1 cellular context compared by ENCODE assay signal in the genomic region with DNA sequence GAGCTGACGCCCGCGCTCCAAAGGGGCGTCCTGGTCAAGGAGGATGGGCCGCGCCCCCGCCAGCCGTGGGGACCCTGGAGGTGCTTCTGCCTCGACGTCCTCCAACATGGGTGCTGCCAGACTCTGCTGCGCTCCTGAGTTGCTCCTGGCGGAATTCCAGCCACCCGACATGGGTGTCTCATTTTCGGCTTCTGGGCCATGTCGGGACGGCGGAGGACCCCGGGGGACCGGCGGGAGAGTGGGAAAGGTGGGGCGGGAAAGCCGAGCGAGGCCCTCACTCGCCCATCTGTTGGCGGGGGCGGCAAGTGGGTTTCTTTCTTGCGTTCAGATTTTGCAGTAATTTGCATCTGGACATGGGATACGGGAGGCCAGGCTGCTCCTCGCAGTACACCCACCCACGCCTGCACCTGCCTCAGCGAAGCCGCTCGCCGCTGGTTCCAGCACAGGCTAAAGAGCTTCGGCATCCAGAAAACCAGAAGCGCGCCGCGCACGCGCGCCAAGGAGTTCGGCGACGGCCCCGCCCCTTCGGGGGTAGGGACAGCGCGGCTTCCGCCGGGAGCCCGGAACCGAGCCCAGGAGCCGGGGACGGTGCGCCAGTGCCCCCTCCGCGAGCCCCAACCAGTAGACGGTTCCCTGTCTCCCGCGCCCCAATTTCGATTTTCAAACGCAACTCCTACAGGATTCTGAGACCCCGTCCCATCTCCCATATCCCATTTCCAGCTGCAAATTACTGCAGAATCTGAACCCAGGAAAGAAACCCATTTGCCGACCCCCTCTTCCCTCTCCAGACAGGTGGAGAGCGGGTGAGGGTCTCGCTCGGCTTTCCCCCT.
TF ChIP-seq lines count a peak whose summit lies in the region.

A gene (plus strand): TSS at position 563 of the 830 bp plus-strand sequence. CDS start 320 bp downstream, outside the sequence.

TF ChIP-seq in K562, 482 proteins besides CTCF, POLR2A, EP300 and RAD21 (continued from another document and continues in another):
- TF ChIP-seq, protein P1, sequence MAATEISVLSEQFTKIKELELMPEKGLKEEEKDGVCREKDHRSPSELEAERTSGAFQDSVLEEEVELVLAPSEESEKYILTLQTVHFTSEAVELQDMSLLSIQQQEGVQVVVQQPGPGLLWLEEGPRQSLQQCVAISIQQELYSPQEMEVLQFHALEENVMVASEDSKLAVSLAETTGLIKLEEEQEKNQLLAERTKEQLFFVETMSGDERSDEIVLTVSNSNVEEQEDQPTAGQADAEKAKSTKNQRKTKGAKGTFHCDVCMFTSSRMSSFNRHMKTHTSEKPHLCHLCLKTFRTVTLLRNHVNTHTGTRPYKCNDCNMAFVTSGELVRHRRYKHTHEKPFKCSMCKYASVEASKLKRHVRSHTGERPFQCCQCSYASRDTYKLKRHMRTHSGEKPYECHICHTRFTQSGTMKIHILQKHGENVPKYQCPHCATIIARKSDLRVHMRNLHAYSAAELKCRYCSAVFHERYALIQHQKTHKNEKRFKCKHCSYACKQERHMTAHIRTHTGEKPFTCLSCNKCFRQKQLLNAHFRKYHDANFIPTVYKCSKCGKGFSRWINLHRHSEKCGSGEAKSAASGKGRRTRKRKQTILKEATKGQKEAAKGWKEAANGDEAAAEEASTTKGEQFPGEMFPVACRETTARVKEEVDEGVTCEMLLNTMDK (IDR thresholded peaks at IDR 0.05; ENCODE audit: borderline replicate concordance, insufficient read depth, low read depth, low read length, poor library complexity, severe bottlenecking): no peak
- TF ChIP-seq, protein P2, sequence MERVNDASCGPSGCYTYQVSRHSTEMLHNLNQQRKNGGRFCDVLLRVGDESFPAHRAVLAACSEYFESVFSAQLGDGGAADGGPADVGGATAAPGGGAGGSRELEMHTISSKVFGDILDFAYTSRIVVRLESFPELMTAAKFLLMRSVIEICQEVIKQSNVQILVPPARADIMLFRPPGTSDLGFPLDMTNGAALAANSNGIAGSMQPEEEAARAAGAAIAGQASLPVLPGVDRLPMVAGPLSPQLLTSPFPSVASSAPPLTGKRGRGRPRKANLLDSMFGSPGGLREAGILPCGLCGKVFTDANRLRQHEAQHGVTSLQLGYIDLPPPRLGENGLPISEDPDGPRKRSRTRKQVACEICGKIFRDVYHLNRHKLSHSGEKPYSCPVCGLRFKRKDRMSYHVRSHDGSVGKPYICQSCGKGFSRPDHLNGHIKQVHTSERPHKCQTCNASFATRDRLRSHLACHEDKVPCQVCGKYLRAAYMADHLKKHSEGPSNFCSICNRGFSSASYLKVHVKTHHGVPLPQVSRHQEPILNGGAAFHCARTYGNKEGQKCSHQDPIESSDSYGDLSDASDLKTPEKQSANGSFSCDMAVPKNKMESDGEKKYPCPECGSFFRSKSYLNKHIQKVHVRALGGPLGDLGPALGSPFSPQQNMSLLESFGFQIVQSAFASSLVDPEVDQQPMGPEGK (CRISPR knock-in tag; IDR thresholded peaks at IDR 0.05; ENCODE audit: borderline replicate concordance): no peak
- TF ChIP-seq TOE1 (IDR thresholded peaks at IDR 0.05; ENCODE audit: borderline replicate concordance) (no peak), TOE1 (CRISPR knock-in tag; IDR thresholded peaks at IDR 0.05; ENCODE audit: borderline replicate concordance, low read depth) (no peak), MED1 (CRISPR knock-in tag; IDR thresholded peaks at IDR 0.05; ENCODE audit: borderline replicate concordance) (no peak), MTA2 (IDR thresholded peaks at IDR 0.05; ENCODE audit: low read depth) (no peak), SNIP1 (IDR thresholded peaks at IDR 0.05; ENCODE audit: low read depth) (no peak), MTF1 (CRISPR knock-in tag; IDR thresholded peaks at IDR 0.05; ENCODE audit: borderline replicate concordance) (no peak), NCOA1 (IDR thresholded peaks at IDR 0.05; ENCODE audit: low read depth) (0 out of 2 replicates have a peak, but pooled peaks have one; percentile 62), KLF1 (tag; IDR thresholded peaks at IDR 0.05) (no peak), ZNF146 (CRISPR knock-in tag; IDR thresholded peaks at IDR 0.05; ENCODE audit: unreplicated experiment) (no peak), ZNF764 (CRISPR knock-in tag; IDR thresholded peaks at IDR 0.05; ENCODE audit: low read depth) (no peak), NR1H2 (CRISPR knock-in tag; IDR thresholded peaks at IDR 0.05) (no peak), ZKSCAN1 (IDR thresholded peaks at IDR 0.05; ENCODE audit: low read depth, low read length) (0 out of 2 replicates have a peak, but pooled peaks have one; percentile 20), LEF1 (IDR thresholded peaks at IDR 0.05) (no peak), ERF (CRISPR knock-in tag; IDR thresholded peaks at IDR 0.05) (no peak), DPF2 (IDR thresholded peaks at IDR 0.05) (no peak), TRIM28 (IDR thresholded peaks at IDR 0.05) (no peak), ZNF311 (CRISPR knock-in tag; IDR thresholded peaks at IDR 0.05) (0 out of 2 replicates have a peak, but pooled peaks have one; percentile 18), SRSF9 (IDR thresholded peaks at IDR 0.05; ENCODE audit: borderline replicate concordance, low read depth, low read length) (no peak), ZNF431 (CRISPR knock-in tag; IDR thresholded peaks at IDR 0.05) (no peak), POLR2G (IDR thresholded peaks at IDR 0.05; ENCODE audit: low read depth, low read length) (peak; percentile 92), NEUROD1 (IDR thresholded peaks at IDR 0.05; ENCODE audit: borderline replicate concordance, low read depth, low read length, partially characterized antibody) (no peak), NUFIP1 (IDR thresholded peaks at IDR 0.05; ENCODE audit: partially characterized antibody) (no peak)
- TF ChIP-seq, protein P3, sequence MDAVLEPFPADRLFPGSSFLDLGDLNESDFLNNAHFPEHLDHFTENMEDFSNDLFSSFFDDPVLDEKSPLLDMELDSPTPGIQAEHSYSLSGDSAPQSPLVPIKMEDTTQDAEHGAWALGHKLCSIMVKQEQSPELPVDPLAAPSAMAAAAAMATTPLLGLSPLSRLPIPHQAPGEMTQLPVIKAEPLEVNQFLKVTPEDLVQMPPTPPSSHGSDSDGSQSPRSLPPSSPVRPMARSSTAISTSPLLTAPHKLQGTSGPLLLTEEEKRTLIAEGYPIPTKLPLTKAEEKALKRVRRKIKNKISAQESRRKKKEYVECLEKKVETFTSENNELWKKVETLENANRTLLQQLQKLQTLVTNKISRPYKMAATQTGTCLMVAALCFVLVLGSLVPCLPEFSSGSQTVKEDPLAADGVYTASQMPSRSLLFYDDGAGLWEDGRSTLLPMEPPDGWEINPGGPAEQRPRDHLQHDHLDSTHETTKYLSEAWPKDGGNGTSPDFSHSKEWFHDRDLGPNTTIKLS (IDR thresholded peaks at IDR 0.05; ENCODE audit: borderline replicate concordance, low read depth): no peak
- TF ChIP-seq, protein P4, sequence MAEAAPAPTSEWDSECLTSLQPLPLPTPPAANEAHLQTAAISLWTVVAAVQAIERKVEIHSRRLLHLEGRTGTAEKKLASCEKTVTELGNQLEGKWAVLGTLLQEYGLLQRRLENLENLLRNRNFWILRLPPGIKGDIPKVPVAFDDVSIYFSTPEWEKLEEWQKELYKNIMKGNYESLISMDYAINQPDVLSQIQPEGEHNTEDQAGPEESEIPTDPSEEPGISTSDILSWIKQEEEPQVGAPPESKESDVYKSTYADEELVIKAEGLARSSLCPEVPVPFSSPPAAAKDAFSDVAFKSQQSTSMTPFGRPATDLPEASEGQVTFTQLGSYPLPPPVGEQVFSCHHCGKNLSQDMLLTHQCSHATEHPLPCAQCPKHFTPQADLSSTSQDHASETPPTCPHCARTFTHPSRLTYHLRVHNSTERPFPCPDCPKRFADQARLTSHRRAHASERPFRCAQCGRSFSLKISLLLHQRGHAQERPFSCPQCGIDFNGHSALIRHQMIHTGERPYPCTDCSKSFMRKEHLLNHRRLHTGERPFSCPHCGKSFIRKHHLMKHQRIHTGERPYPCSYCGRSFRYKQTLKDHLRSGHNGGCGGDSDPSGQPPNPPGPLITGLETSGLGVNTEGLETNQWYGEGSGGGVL (CRISPR knock-in tag; IDR thresholded peaks at IDR 0.05): no peak
- TF ChIP-seq, protein P5, sequence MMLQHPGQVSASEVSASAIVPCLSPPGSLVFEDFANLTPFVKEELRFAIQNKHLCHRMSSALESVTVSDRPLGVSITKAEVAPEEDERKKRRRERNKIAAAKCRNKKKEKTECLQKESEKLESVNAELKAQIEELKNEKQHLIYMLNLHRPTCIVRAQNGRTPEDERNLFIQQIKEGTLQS (IDR thresholded peaks at IDR 0.05): no peak
- TF ChIP-seq, protein P5 (CRISPR knock-in tag; conservative IDR thresholded peaks at IDR 0.05): 0 out of 2 replicates have a peak, but pooled peaks have one; percentile 54
- TF ChIP-seq, protein P6, sequence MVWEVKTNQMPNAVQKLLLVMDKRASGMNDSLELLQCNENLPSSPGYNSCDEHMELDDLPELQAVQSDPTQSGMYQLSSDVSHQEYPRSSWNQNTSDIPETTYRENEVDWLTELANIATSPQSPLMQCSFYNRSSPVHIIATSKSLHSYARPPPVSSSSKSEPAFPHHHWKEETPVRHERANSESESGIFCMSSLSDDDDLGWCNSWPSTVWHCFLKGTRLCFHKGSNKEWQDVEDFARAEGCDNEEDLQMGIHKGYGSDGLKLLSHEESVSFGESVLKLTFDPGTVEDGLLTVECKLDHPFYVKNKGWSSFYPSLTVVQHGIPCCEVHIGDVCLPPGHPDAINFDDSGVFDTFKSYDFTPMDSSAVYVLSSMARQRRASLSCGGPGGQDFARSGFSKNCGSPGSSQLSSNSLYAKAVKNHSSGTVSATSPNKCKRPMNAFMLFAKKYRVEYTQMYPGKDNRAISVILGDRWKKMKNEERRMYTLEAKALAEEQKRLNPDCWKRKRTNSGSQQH (CRISPR knock-in tag; IDR thresholded peaks at IDR 0.05): no peak
- TF ChIP-seq, protein P7, sequence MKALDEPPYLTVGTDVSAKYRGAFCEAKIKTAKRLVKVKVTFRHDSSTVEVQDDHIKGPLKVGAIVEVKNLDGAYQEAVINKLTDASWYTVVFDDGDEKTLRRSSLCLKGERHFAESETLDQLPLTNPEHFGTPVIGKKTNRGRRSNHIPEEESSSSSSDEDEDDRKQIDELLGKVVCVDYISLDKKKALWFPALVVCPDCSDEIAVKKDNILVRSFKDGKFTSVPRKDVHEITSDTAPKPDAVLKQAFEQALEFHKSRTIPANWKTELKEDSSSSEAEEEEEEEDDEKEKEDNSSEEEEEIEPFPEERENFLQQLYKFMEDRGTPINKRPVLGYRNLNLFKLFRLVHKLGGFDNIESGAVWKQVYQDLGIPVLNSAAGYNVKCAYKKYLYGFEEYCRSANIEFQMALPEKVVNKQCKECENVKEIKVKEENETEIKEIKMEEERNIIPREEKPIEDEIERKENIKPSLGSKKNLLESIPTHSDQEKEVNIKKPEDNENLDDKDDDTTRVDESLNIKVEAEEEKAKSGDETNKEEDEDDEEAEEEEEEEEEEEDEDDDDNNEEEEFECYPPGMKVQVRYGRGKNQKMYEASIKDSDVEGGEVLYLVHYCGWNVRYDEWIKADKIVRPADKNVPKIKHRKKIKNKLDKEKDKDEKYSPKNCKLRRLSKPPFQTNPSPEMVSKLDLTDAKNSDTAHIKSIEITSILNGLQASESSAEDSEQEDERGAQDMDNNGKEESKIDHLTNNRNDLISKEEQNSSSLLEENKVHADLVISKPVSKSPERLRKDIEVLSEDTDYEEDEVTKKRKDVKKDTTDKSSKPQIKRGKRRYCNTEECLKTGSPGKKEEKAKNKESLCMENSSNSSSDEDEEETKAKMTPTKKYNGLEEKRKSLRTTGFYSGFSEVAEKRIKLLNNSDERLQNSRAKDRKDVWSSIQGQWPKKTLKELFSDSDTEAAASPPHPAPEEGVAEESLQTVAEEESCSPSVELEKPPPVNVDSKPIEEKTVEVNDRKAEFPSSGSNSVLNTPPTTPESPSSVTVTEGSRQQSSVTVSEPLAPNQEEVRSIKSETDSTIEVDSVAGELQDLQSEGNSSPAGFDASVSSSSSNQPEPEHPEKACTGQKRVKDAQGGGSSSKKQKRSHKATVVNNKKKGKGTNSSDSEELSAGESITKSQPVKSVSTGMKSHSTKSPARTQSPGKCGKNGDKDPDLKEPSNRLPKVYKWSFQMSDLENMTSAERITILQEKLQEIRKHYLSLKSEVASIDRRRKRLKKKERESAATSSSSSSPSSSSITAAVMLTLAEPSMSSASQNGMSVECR (CRISPR knock-in tag; IDR thresholded peaks at IDR 0.05): no peak; the same call in 1 of the 2 replicates
- TF ChIP-seq, protein P8, sequence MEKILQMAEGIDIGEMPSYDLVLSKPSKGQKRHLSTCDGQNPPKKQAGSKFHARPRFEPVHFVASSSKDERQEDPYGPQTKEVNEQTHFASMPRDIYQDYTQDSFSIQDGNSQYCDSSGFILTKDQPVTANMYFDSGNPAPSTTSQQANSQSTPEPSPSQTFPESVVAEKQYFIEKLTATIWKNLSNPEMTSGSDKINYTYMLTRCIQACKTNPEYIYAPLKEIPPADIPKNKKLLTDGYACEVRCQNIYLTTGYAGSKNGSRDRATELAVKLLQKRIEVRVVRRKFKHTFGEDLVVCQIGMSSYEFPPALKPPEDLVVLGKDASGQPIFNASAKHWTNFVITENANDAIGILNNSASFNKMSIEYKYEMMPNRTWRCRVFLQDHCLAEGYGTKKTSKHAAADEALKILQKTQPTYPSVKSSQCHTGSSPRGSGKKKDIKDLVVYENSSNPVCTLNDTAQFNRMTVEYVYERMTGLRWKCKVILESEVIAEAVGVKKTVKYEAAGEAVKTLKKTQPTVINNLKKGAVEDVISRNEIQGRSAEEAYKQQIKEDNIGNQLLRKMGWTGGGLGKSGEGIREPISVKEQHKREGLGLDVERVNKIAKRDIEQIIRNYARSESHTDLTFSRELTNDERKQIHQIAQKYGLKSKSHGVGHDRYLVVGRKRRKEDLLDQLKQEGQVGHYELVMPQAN (IDR thresholded peaks at IDR 0.05; ENCODE audit: borderline replicate concordance): no peak
- TF ChIP-seq, protein P9, sequence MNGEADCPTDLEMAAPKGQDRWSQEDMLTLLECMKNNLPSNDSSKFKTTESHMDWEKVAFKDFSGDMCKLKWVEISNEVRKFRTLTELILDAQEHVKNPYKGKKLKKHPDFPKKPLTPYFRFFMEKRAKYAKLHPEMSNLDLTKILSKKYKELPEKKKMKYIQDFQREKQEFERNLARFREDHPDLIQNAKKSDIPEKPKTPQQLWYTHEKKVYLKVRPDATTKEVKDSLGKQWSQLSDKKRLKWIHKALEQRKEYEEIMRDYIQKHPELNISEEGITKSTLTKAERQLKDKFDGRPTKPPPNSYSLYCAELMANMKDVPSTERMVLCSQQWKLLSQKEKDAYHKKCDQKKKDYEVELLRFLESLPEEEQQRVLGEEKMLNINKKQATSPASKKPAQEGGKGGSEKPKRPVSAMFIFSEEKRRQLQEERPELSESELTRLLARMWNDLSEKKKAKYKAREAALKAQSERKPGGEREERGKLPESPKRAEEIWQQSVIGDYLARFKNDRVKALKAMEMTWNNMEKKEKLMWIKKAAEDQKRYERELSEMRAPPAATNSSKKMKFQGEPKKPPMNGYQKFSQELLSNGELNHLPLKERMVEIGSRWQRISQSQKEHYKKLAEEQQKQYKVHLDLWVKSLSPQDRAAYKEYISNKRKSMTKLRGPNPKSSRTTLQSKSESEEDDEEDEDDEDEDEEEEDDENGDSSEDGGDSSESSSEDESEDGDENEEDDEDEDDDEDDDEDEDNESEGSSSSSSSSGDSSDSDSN (IDR thresholded peaks at IDR 0.05; ENCODE audit: borderline replicate concordance in 1 of 2, low read depth in 2 of 2, low read length in 2 of 2): peak; percentile 6 to 42; a peak in 1 of 4 replicates
